18 cellular contexts compared by ENCODE assay signal in genomic region chr1:41476807-41477361, GRCh38. TPM values are rescaled to one million over a fixed set of nuclear protein-coding genes. Genes with fewer than 3 reads are reported as not detected.
DNase-seq lines count a peak whose midpoint lies in the region; ATAC-seq and TF ChIP-seq lines count a peak whose summit lies in the region.
"Had no signal": no experiment of that assay in that cellular context is flagged by ENCODE, and none has a peak within 500 bp of the region (broad histone marks: within the 10 kb centered on the region; RNA-seq: fewer than 3 reads in every experiment).

No MANE protein-coding gene starts in this region.

- H3K4me1 ChIP-seq in colonic mucosa (peaks cover 4% of the 10 kb centered on the region), mucosa of rectum (ENCODE audit: control insufficient read depth in 2 of 2, insufficient read depth in 2 of 2, low read length in 2 of 2) (peaks cover 17 to 26% of the 10 kb centered on the region in 2 donors), aorta (ENCODE audit: control insufficient read depth in 1 of 2, insufficient read depth in 2 of 2, low read length in 2 of 2) (no peaks in the 10 kb centered on the region)
- H3K4me1 ChIP-seq: HAP-1 had no signal

- no peak overlapping the region for H3K4me3 ChIP-seq in colonic mucosa
- no peak overlapping the region for H3K4me3 ChIP-seq in mucosa of rectum (ENCODE audit: low read length in 2 of 2)
- no peak overlapping the region for H3K4me3 ChIP-seq in aorta (ENCODE audit: low read length in 2 of 2)
- H3K4me3 ChIP-seq: A549, HAP-1 had no signal

- ATAC-seq in aorta (ENCODE audit: low FRiP score) (no peak), HG03135 (IDR thresholded peaks at IDR 0.05; ENCODE audit: unreplicated experiment) (no peak)

- DNase-seq in NCI-H1417 (lab: John Stamatoyannopoulos, UW): peak in 2 of 3 experiments; percentile 7 to 15
- DNase-seq in NCI-H1417 treated with DMSO at 0.1 percent for 48 hours (lab: John Stamatoyannopoulos, UW): no peak
- peak; percentile 91 for DNase-seq in colonic mucosa
- DNase-seq in aorta: peak; percentile 45 to 74
- DNase-seq in effector CD4-positive, alpha-beta T cell: no peak
- DNase-seq in activated naive CD4-positive, alpha-beta T cell (lab: John Stamatoyannopoulos, UW): no peak
- DNase-seq: activated CD4-positive, alpha-beta memory T cell treated with anti-CD3 and anti-CD28 coated beads, Interleukin-2, amount 10 ng/mL, durations not matched to agents 7 days and 5 days; activated gamma-delta T cell treated with Interleukin-2 at 50 U/mL for 16 hours; DMS 273 treated with DMSO at 0.1 percent for 48 hours; islet precursor cell; NCI-H187 treated with DMSO at 0.1 percent for 48 hours; PC-3 had no signal

- H3K27me3 ChIP-seq in colonic mucosa (no peaks in the 10 kb centered on the region), mucosa of rectum (ENCODE audit: control insufficient read depth in 2 of 2, insufficient read depth in 2 of 2, low read length in 2 of 2) (no peaks in the 10 kb centered on the region), aorta (ENCODE audit: control insufficient read depth in 1 of 2, insufficient read depth in 2 of 2, low read length in 1 of 2) (no peaks in the 10 kb centered on the region)

- no peak overlapping the region for H3K27ac ChIP-seq in colonic mucosa
- H3K27ac ChIP-seq in mucosa of rectum (ENCODE audit: low read depth in 2 of 2, low read length in 2 of 2): peak overlapping the region; percentile 68 to 75
- no peak overlapping the region for H3K27ac ChIP-seq in aorta (ENCODE audit: low read depth in 1 of 2, low read length in 2 of 2)
- H3K27ac ChIP-seq: A549 had no signal

- H3K36me3 ChIP-seq in colonic mucosa (no peaks in the 10 kb centered on the region), mucosa of rectum (ENCODE audit: control insufficient read depth in 2 of 2, insufficient read depth in 2 of 2, low read length in 2 of 2) (no peaks in the 10 kb centered on the region), aorta (ENCODE audit: control insufficient read depth in 1 of 2, insufficient read depth in 2 of 2, low read length in 1 of 2) (no peaks in the 10 kb centered on the region)
- H3K36me3 ChIP-seq: HAP-1 had no signal

- no peak for TF ChIP-seq CTCF in colonic mucosa (IDR thresholded peaks at IDR 0.05)

- H3K9me3 ChIP-seq in colonic mucosa (no peaks in the 10 kb centered on the region), mucosa of rectum (ENCODE audit: control insufficient read depth in 2 of 2, low read length in 2 of 2) (no peaks in the 10 kb centered on the region), aorta (ENCODE audit: control insufficient read depth, low read length) (no peaks in the 10 kb centered on the region)
- H3K9me3 ChIP-seq: A549, HAP-1 had no signal

- H3K9ac ChIP-seq in colonic mucosa (ENCODE audit: low read depth in 2 of 2, low read length in 2 of 2) (peak overlapping the region in 1 of 2 donors; percentile 72), mucosa of rectum (ENCODE audit: low read depth in 1 of 2, low read length in 2 of 2) (peak overlapping the region in 1 of 2 donors; percentile 53)

- intact Hi-C loops in colonic mucosa (cut with DNase I) (no loop called here), aorta (cut with DNase I) (loop anchor here in 1 of 2 donors (5.0 kb wide), 1 partner anchor 45 kb away; no protein-coding TSS in a partner anchor)

- WGBS in aorta, 2 donors: 76 to 81% methylated on average over 11 of the region's 11 CpGs

RNA-seq across cellular contexts. Expression of gene EDN2, which starts 7.6 kb away (rescaled TPM):
- total RNA-seq in colonic mucosa (10 to 100 TPM in 1 of 2 donors, 1 to 10 TPM in 1; 3.3 to 13.5 TPM), aorta (1 to 10 TPM in 1 of 2 donors, under 1 TPM in 1; 0.36 to 1.5 TPM)
- 1 to 10 TPM in 1 of 2 donors, not detected in 1; 2.3 TPM for polyA plus RNA-seq in aorta
- total RNA-seq: activated CD4-positive, alpha-beta memory T cell treated with anti-CD3 and anti-CD28 coated beads, Interleukin-2, amount 10 ng/mL, durations not matched to agents 7 days and 5 days; fibroblast of villous mesenchyme; T-helper 1 cell treated with Interleukin-12 subunit alpha and Interleukin-12 subunit beta and Interleukin-4 antibody, amounts not matched to agents 30 ng/mL and 1 ng/mL, for 36 hours had no signal

Comparison
In these comparisons a context has a peak if more than half of its experiments do, and no peak if none do; other contexts are left out.
1. DNase-seq: peak in NCI-H1417 (2 of 3), colonic mucosa (single experiment) and aorta (2 of 2); none in NCI-H1417 treated with DMSO at 0.1 percent for 48 hours (single experiment), effector CD4-positive, alpha-beta T cell (single experiment) and activated naive CD4-positive, alpha-beta T cell (0 of 4).
2. H3K27ac ChIP-seq: peak in mucosa of rectum (2 of 2); none in colonic mucosa (single experiment) and aorta (0 of 2).